In genomic region chr11:8006349-8006977, GRCh38 we compare ENCODE assay signal across 8 cellular contexts. TPM values are rescaled to one million over a fixed set of nuclear protein-coding genes. Genes with fewer than 3 reads are reported as not detected.
DNase-seq lines count a peak whose midpoint lies in the region; ATAC-seq and TF ChIP-seq lines count a peak whose summit lies in the region.

No MANE protein-coding gene starts in this region.

- H3K4me3 ChIP-seq in BJ (ENCODE audit: low read depth, low read length) = no peak overlapping the region
- no peak overlapping the region for H3K4me3 ChIP-seq in esophagus muscularis mucosa
- H3K4me3 ChIP-seq in naive thymus-derived CD4-positive, alpha-beta T cell (ENCODE audit: low read length) = no peak overlapping the region

- intact Hi-C loops in esophagus muscularis mucosa (cut with DNase I) = loop anchor here (10.0 kb wide), 2 partner anchors 88 to 258 kb away; partner anchors contain the start of gene LMO1
- intact Hi-C loops in naive thymus-derived CD4-positive, alpha-beta T cell (cut with micrococcal nuclease) = loop anchor here (1.0 to 10.0 kb wide), 4 partner anchors 27 to 258 kb away; partner anchors contain the start of gene LMO1 (in 2 of the 2)

- H3K27me3 ChIP-seq in BJ (ENCODE audit: control insufficient read depth, insufficient read depth, low read length) = no peaks in the 10 kb centered on the region
- H3K27me3 ChIP-seq in esophagus muscularis mucosa = no peaks in the 10 kb centered on the region
- no peaks in the 10 kb centered on the region for H3K27me3 ChIP-seq in naive thymus-derived CD4-positive, alpha-beta T cell (ENCODE audit: control insufficient read depth in 2 of 2, insufficient read depth in 2 of 2, low read length in 2 of 2)

- no peaks in the 10 kb centered on the region for H3K4me1 Mint-ChIP-seq in activated CD8-positive, alpha-beta T cell treated with anti-CD3 and anti-CD28 coated beads, Interleukin-2, amount 10 ng/mL, durations not matched to agents 7 days and 5 days (ENCODE audit: low read depth)
- H3K4me1 Mint-ChIP-seq in naive thymus-derived CD4-positive, alpha-beta T cell = no peaks in the 10 kb centered on the region

- no peaks in the 10 kb centered on the region for H3K9me3 ChIP-seq in esophagus muscularis mucosa
- H3K9me3 ChIP-seq in naive thymus-derived CD4-positive, alpha-beta T cell (ENCODE audit: control insufficient read depth in 2 of 3, low read length in 3 of 3) = no peaks in the 10 kb centered on the region

- no peaks in the 10 kb centered on the region for H3K36me3 Mint-ChIP-seq in activated CD8-positive, alpha-beta T cell treated with anti-CD3 and anti-CD28 coated beads, Interleukin-2, amount 10 ng/mL, durations not matched to agents 7 days and 5 days (ENCODE audit: low read depth)
- H3K36me3 Mint-ChIP-seq in naive thymus-derived CD4-positive, alpha-beta T cell = no peaks in the 10 kb centered on the region

- DNase-seq in BJ (ENCODE audit: low read depth) (no peak), NCI-H345 treated with DMSO at 0.1 percent for 48 hours (lab: John Stamatoyannopoulos, UW; ENCODE audit: unreplicated experiment) (peak; percentile 33), esophagus muscularis mucosa (ENCODE audit: extremely low spot score) (peak; percentile 82), ureter (ENCODE audit: low spot score) (peak; percentile 72)
- peak; percentile 49 for DNase-seq in activated CD8-positive, alpha-beta T cell treated with anti-CD3 and anti-CD28 coated beads, Interleukin-2, amount 10 ng/mL, durations not matched to agents 7 days and 5 days
- peak in 6 of 9 donors; percentile 19 to 34 (median 28) for DNase-seq in naive thymus-derived CD4-positive, alpha-beta T cell

- H3K27ac ChIP-seq in esophagus muscularis mucosa (replicated peaks in 1 of 4) = no peak overlapping the region
- H3K27ac ChIP-seq in naive thymus-derived CD4-positive, alpha-beta T cell (ENCODE audit: low read depth, low read length) = no peak overlapping the region

- TF ChIP-seq CTCF in BJ (IDR thresholded peaks at IDR 0.05; ENCODE audit: insufficient read depth, low read depth, low read length) = peak; percentile 93
- peak; percentile 73 to 89 (median 83) for TF ChIP-seq CTCF in esophagus muscularis mucosa (IDR thresholded peaks at IDR 0.05)

- H3K4me3 Mint-ChIP-seq in activated CD8-positive, alpha-beta T cell treated with anti-CD3 and anti-CD28 coated beads, Interleukin-2, amount 10 ng/mL, durations not matched to agents 7 days and 5 days = no peak overlapping the region
- no peak overlapping the region for H3K4me3 Mint-ChIP-seq in naive thymus-derived CD4-positive, alpha-beta T cell

- no peaks in the 10 kb centered on the region for H3K4me1 ChIP-seq in esophagus muscularis mucosa
- no peaks in the 10 kb centered on the region for H3K4me1 ChIP-seq in naive thymus-derived CD4-positive, alpha-beta T cell (ENCODE audit: control insufficient read depth in 2 of 2, insufficient read depth in 2 of 2, low read length in 2 of 2)

- H3K9me3 Mint-ChIP-seq in activated CD8-positive, alpha-beta T cell treated with anti-CD3 and anti-CD28 coated beads, Interleukin-2, amount 10 ng/mL, durations not matched to agents 7 days and 5 days (ENCODE audit: insufficient read depth) = no peaks in the 10 kb centered on the region
- no peaks in the 10 kb centered on the region for H3K9me3 Mint-ChIP-seq in naive thymus-derived CD4-positive, alpha-beta T cell

- no peaks in the 10 kb centered on the region for H3K36me3 ChIP-seq in BJ (ENCODE audit: control insufficient read depth, insufficient read depth, low read length)
- H3K36me3 ChIP-seq in esophagus muscularis mucosa = no peaks in the 10 kb centered on the region
- no peaks in the 10 kb centered on the region for H3K36me3 ChIP-seq in naive thymus-derived CD4-positive, alpha-beta T cell (ENCODE audit: control insufficient read depth in 2 of 3, insufficient read depth in 3 of 3, low read length in 3 of 3)

- TF ChIP-seq EP300 in esophagus muscularis mucosa (IDR thresholded peaks at IDR 0.05) = no peak

- TF ChIP-seq POLR2A in esophagus muscularis mucosa (IDR thresholded peaks at IDR 0.05; ENCODE audit: low read depth) = no peak

- CTCF ChIA-PET in BJ (lab: Yijun Ruan, JAX) = interaction anchor here (0.6 to 16.2 kb wide), 31 partner anchors 9 to 908 kb away, joined by 3 to 710 read pairs (median 5); partner anchors contain the start of gene EIF3F
- CTCF ChIA-PET in activated CD8-positive, alpha-beta T cell treated with anti-CD3 and anti-CD28 coated beads, Interleukin-2, amount 10 ng/mL, durations not matched to agents 7 days and 5 days (lab: Charles Lee) = interaction anchor here (0.8 to 4.6 kb wide), 20 partner anchors 10 to 257 kb away, joined by 3 to 152 read pairs (median 5); partner anchors contain the start of genes EIF3F and LMO1
- CTCF ChIA-PET in naive thymus-derived CD4-positive, alpha-beta T cell (lab: Charles Lee) = interaction anchor here (0.6 to 2.9 kb wide), 8 partner anchors 10 to 1051 kb away, joined by 3 to 26 read pairs (median 4); partner anchors contain the start of genes EIF3F and LMO1

- H3K27me3 Mint-ChIP-seq in activated CD8-positive, alpha-beta T cell treated with anti-CD3 and anti-CD28 coated beads, Interleukin-2, amount 10 ng/mL, durations not matched to agents 7 days and 5 days (ENCODE audit: low read depth) = no peaks in the 10 kb centered on the region
- peaks cover 0 to 11% (median 6%) of the 10 kb centered on the region in 5 donors for H3K27me3 Mint-ChIP-seq in naive thymus-derived CD4-positive, alpha-beta T cell

- no peak overlapping the region for H3K27ac Mint-ChIP-seq in activated CD8-positive, alpha-beta T cell treated with anti-CD3 and anti-CD28 coated beads, Interleukin-2, amount 10 ng/mL, durations not matched to agents 7 days and 5 days
- no peak overlapping the region for H3K27ac Mint-ChIP-seq in naive thymus-derived CD4-positive, alpha-beta T cell

- ATAC-seq in GM18867 (IDR thresholded peaks at IDR 0.05; ENCODE audit: unreplicated experiment) (peak; percentile 77), HG03135 (IDR thresholded peaks at IDR 0.05; ENCODE audit: unreplicated experiment) (peak; percentile 61)
- peak; percentile 66 for ATAC-seq in activated CD8-positive, alpha-beta T cell treated with anti-CD3 and anti-CD28 coated beads, Interleukin-2, amount 10 ng/mL, durations not matched to agents 7 days and 5 days
- peak; percentile 81 for ATAC-seq in naive thymus-derived CD4-positive, alpha-beta T cell

- POLR2A ChIA-PET in BJ (lab: Charles Lee) = interaction anchor here (0.5 to 1.1 kb wide), 2 partner anchors 19 to 93 kb away, joined by 3 to 6 read pairs; partner anchors contain the start of gene EIF3F
- POLR2A ChIA-PET in activated CD8-positive, alpha-beta T cell treated with anti-CD3 and anti-CD28 coated beads, Interleukin-2, amount 10 ng/mL, durations not matched to agents 7 days and 5 days (lab: Charles Lee) = interaction anchor here (1.3 to 1.4 kb wide), 2 partner anchors 55 to 93 kb away, joined by 3 to 5 read pairs; no protein-coding TSS in a partner anchor
- POLR2A ChIA-PET in naive thymus-derived CD4-positive, alpha-beta T cell (lab: Charles Lee) = no interaction called here

RNA-seq across cellular contexts. Expression of gene EIF3F, which starts 19.3 kb away (rescaled TPM):
- polyA plus RNA-seq in BJ (2011; rRNA removed) = 181 and 218 TPM in 2 replicates
- polyA minus RNA-seq in BJ (2011; rRNA and poly(A)+ RNA removed) = 244 and 339 TPM in 2 replicates
- 100 to 1,000 TPM; 212 to 222 TPM for total RNA-seq in activated CD8-positive, alpha-beta T cell treated with anti-CD3 and anti-CD28 coated beads, Interleukin-2, amount 10 ng/mL, durations not matched to agents 7 days and 5 days
- 100 to 1,000 TPM; 181 to 447 (median 313) TPM for total RNA-seq in esophagus muscularis mucosa
- total RNA-seq in naive thymus-derived CD4-positive, alpha-beta T cell = 100 to 1,000 TPM; 222 to 405 (median 353) TPM
- 100 to 1,000 TPM; 509 to 555 TPM for polyA plus RNA-seq in naive thymus-derived CD4-positive, alpha-beta T cell
- total RNA-seq in ureter = 247 TPM

RNA-seq across cellular contexts. Expression of gene NLRP10, which starts 41.2 kb away (rescaled TPM):
- 3.9 and 5.1 TPM in 2 replicates for polyA plus RNA-seq in BJ (2011; rRNA removed)
- 17.6 and 27.3 TPM in 2 replicates for polyA minus RNA-seq in BJ (2011; rRNA and poly(A)+ RNA removed)
- not detected for total RNA-seq in activated CD8-positive, alpha-beta T cell treated with anti-CD3 and anti-CD28 coated beads, Interleukin-2, amount 10 ng/mL, durations not matched to agents 7 days and 5 days
- total RNA-seq in esophagus muscularis mucosa (not detected), ureter (not detected)
- total RNA-seq in naive thymus-derived CD4-positive, alpha-beta T cell = not detected
- polyA plus RNA-seq in naive thymus-derived CD4-positive, alpha-beta T cell = not detected
